In the genomic region with DNA sequence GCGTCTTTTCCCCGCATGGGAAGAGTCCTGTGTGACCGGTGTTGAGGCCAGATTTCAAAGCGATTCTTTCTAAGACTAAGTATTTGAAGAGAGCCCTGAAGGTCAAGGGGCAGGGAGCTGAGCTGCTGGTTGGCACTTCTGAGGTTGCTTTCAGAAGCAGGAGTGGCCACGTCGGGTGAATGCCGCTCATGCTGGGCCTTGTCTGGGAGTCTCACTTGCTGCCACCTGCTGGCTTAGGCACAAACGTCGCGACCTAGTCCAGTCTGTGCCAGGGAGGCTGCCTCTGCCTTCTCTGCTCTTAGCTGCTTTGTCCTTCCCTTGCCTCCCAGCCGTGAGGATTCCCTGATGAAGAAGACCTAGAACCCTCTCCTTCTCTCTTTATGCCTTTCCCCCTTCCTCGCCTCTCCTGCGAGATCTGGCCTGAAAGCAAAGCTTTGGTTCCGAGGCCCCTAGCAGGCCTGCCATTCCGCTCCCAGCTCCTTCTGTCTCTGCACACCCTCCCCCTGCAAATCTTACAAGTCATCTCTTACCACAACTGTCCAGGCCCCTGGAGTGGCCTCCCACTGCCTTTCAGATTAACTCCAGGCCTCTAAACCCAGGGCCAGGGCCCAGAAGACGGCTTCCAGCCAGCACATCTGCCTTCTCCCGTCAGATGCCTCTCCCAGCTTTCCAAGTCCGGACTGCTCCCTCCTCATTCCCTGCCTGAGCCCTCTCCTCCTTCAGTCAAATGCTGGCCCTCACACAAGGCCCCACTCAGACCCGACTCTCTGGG, we compare ENCODE assay signal across 1 cellular context.
A peak's percentile ranks its signal among the peaks of the same experiment; 100 is the strongest.
TF ChIP-seq lines count a peak whose summit lies in the region.

No MANE protein-coding gene starts in this region.

TF ChIP-seq in K562, 482 proteins besides CTCF, POLR2A, EP300 and RAD21:
- TF ChIP-seq ZNF175 (CRISPR knock-in tag; IDR thresholded peaks at IDR 0.05; ENCODE audit: low read depth), result no peak
- TF ChIP-seq SMC3 (conservative IDR thresholded peaks at IDR 0.05; ENCODE audit: insufficient read depth, low read depth, low read length), result 0 out of 2 replicates have a peak, but pooled peaks have one; percentile 14
- TF ChIP-seq U2AF2 (optimal IDR thresholded peaks at IDR 0.05; ENCODE audit: low read depth, low read length), result no peak
- TF ChIP-seq PHB2 (IDR thresholded peaks at IDR 0.05; ENCODE audit: low read depth), result no peak
